ENCODE assay signal across 12 cellular contexts in the genomic region with DNA sequence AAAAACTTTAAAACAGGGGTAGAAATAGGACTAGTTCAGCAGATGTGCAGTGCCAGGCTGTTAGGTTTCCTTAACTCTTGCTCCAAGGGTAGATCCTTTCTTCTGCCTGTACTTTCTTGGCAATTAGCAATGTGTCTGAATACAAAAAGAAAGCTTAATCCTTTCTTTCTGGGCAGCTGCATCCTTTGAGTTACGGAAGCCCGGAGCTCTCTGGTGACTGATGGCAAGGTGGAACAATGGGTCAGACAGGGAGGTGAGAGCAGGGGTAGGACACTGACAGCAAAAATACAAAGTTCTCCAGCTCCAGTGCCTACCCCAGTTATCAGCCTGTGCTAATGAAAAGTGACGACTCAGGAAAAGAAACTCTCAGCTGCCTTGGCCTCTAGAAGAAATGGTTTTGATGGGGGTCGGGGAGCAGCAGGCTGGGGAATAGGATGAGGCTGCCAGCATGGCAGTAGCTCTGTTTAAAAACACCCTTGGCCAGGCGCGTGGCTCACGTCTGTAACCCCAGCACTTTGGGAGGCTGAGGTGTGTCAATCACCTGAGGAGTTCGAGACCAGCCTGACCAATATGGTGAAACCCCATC. TPM values are rescaled to one million over a fixed set of nuclear protein-coding genes. Genes with fewer than 3 reads are reported as not detected.
DNase-seq lines count a peak whose midpoint lies in the region; ATAC-seq and TF ChIP-seq lines count a peak whose summit lies in the region.
"Had no signal": no experiment of that assay in that cellular context is flagged by ENCODE, and none has a peak within 500 bp of the region (broad histone marks: within the 10 kb centered on the region; RNA-seq: fewer than 3 reads in every experiment).

No MANE protein-coding gene starts in this region.

- peaks cover 47% of the 10 kb centered on the region for H3K4me1 Mint-ChIP-seq in WTC11

- H3K36me3 ChIP-seq in HUES64 (ENCODE audit: insufficient read depth, low read length), result no peaks in the 10 kb centered on the region
- no peaks in the 10 kb centered on the region for H3K36me3 ChIP-seq in esophagus squamous epithelium

- no peak for TF ChIP-seq POLR2A in esophagus squamous epithelium (IDR thresholded peaks at IDR 0.05)

- H3K27ac Mint-ChIP-seq in WTC11, result peak overlapping the region; percentile 30

- no peaks in the 10 kb centered on the region for H3K9me3 Mint-ChIP-seq in WTC11

- no peak for ATAC-seq in WTC11
- no peak for ATAC-seq in HG03457 (IDR thresholded peaks at IDR 0.05; ENCODE audit: unreplicated experiment)
- ATAC-seq in HG03354 (IDR thresholded peaks at IDR 0.05; ENCODE audit: poor library complexity, severe bottlenecking, unreplicated experiment), result no peak

- POLR2A ChIA-PET in WTC11 (lab: Charles Lee), result interaction anchor here (1.2 to 2.0 kb wide), 2 partner anchors 9 to 36 kb away, joined by 3 to 6 read pairs; no protein-coding TSS in a partner anchor

- no peak overlapping the region for H3K4me3 Mint-ChIP-seq in WTC11

- no peaks in the 10 kb centered on the region for H3K27me3 Mint-ChIP-seq in WTC11 (ENCODE audit: low read depth)

- no peak overlapping the region for H3K4me3 ChIP-seq in HUES64 (ENCODE audit: low read length)
- H3K4me3 ChIP-seq in esophagus squamous epithelium, result no peak overlapping the region
- no peak overlapping the region for H3K4me3 ChIP-seq in skin epidermis
- H3K4me3 ChIP-seq: mucosa of descending colon had no signal

- intact Hi-C loops in esophagus squamous epithelium (cut with DNase I), result no loop called here

- peaks cover 43% of the 10 kb centered on the region for H3K4me1 ChIP-seq in HUES64 (ENCODE audit: insufficient read depth, low read length)
- H3K4me1 ChIP-seq in esophagus squamous epithelium, result peaks cover 32 to 64% (median 33%) of the 10 kb centered on the region in 3 donors

- H3K27ac ChIP-seq in HUES64 (ENCODE audit: low read depth, low read length) (peak overlapping the region; percentile 13; the same call in 1 of the 2 replicates), esophagus squamous epithelium (peak overlapping the region; percentile 88 to 97 (median 96)), skin epidermis (peak overlapping the region in 18 of 21 experiments; percentile 2 to 92 (median 82))

- DNase-seq in WTC11 (ENCODE audit: low spot score) (no peak), esophagus squamous epithelium (lab: John Stamatoyannopoulos, UW) (no peak), HPDE6-E6E7 (ENCODE audit: extremely low spot score) (no peak)
- DNase-seq: activated effector memory CD4-positive, alpha-beta T cell treated with anti-CD3 and anti-CD28 coated beads, Interleukin-2, amount 50 U/mL, for 16 hours; effector CD8-positive, alpha-beta T cell; hippocampal formation; NCI-H2081 had no signal

- CTCF ChIA-PET in WTC11 (lab: Charles Lee), result interaction anchor here (0.5 to 1.9 kb wide), 4 partner anchors 9 to 96 kb away, joined by 3 to 7 read pairs (median 4); a partner anchor contains a TSS

- 62% methylated on average over 8 of the region's 8 CpGs for WGBS in HUES64
- WGBS in esophagus squamous epithelium, 2 donors, result 43 to 51% methylated on average over 5 to 8 of the region's 8 CpGs

- TF ChIP-seq CTCF in WTC11 (IDR thresholded peaks at IDR 0.05) (no peak), esophagus squamous epithelium (IDR thresholded peaks at IDR 0.05) (no peak)

- H3K27me3 ChIP-seq in HUES64 (ENCODE audit: insufficient read depth, low read length), result no peaks in the 10 kb centered on the region
- no peaks in the 10 kb centered on the region for H3K27me3 ChIP-seq in esophagus squamous epithelium

- no peaks in the 10 kb centered on the region for H3K36me3 Mint-ChIP-seq in WTC11

- H3K9ac ChIP-seq in HUES64 (ENCODE audit: low read depth, low read length), result no peak overlapping the region

- no peaks in the 10 kb centered on the region for H3K9me3 ChIP-seq in HUES64 (ENCODE audit: insufficient read depth, low read depth, low read length)
- H3K9me3 ChIP-seq in esophagus squamous epithelium, result no peaks in the 10 kb centered on the region
- H3K9me3 ChIP-seq: mucosa of descending colon had no signal

TF ChIP-seq in WTC11, 78 proteins besides CTCF, POLR2A, EP300 and RAD21 (continues in another document):
- TF ChIP-seq ZNF671 (CRISPR knock-in tag; IDR thresholded peaks at IDR 0.05), result no peak
- TF ChIP-seq RELA (CRISPR knock-in tag; IDR thresholded peaks at IDR 0.05; ENCODE audit: borderline replicate concordance), result no peak
- no peak for TF ChIP-seq JUN (CRISPR knock-in tag; IDR thresholded peaks at IDR 0.05)
- TF ChIP-seq RORB (CRISPR knock-in tag; IDR thresholded peaks at IDR 0.05), result no peak
- TF ChIP-seq, protein P1, sequence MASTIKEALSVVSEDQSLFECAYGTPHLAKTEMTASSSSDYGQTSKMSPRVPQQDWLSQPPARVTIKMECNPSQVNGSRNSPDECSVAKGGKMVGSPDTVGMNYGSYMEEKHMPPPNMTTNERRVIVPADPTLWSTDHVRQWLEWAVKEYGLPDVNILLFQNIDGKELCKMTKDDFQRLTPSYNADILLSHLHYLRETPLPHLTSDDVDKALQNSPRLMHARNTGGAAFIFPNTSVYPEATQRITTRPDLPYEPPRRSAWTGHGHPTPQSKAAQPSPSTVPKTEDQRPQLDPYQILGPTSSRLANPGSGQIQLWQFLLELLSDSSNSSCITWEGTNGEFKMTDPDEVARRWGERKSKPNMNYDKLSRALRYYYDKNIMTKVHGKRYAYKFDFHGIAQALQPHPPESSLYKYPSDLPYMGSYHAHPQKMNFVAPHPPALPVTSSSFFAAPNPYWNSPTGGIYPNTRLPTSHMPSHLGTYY (CRISPR knock-in tag; IDR thresholded peaks at IDR 0.05), result no peak
- TF ChIP-seq PRRX2 (CRISPR knock-in tag; IDR thresholded peaks at IDR 0.05), result no peak
- TF ChIP-seq, protein P2, sequence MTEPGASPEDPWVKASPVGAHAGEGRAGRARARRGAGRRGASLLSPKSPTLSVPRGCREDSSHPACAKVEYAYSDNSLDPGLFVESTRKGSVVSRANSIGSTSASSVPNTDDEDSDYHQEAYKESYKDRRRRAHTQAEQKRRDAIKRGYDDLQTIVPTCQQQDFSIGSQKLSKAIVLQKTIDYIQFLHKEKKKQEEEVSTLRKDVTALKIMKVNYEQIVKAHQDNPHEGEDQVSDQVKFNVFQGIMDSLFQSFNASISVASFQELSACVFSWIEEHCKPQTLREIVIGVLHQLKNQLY (CRISPR knock-in tag; IDR thresholded peaks at IDR 0.05), result no peak
- TF ChIP-seq, protein P3, sequence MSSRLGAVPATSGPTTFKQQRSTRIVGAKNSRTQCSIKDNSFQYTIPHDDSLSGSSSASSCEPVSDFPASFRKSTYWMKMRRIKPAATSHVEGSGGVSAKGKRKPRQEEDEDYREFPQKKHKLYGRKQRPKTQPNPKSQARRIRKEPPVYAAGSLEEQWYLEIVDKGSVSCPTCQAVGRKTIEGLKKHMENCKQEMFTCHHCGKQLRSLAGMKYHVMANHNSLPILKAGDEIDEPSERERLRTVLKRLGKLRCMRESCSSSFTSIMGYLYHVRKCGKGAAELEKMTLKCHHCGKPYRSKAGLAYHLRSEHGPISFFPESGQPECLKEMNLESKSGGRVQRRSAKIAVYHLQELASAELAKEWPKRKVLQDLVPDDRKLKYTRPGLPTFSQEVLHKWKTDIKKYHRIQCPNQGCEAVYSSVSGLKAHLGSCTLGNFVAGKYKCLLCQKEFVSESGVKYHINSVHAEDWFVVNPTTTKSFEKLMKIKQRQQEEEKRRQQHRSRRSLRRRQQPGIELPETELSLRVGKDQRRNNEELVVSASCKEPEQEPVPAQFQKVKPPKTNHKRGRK (CRISPR knock-in tag; IDR thresholded peaks at IDR 0.05; ENCODE audit: borderline replicate concordance), result no peak
- TF ChIP-seq, protein P4, sequence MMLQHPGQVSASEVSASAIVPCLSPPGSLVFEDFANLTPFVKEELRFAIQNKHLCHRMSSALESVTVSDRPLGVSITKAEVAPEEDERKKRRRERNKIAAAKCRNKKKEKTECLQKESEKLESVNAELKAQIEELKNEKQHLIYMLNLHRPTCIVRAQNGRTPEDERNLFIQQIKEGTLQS (CRISPR knock-in tag; conservative IDR thresholded peaks at IDR 0.05), result no peak
- no peak for TF ChIP-seq OVOL2 (CRISPR knock-in tag; IDR thresholded peaks at IDR 0.05; ENCODE audit: borderline replicate concordance)
- TF ChIP-seq, protein P5, sequence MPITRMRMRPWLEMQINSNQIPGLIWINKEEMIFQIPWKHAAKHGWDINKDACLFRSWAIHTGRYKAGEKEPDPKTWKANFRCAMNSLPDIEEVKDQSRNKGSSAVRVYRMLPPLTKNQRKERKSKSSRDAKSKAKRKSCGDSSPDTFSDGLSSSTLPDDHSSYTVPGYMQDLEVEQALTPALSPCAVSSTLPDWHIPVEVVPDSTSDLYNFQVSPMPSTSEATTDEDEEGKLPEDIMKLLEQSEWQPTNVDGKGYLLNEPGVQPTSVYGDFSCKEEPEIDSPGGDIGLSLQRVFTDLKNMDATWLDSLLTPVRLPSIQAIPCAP (CRISPR knock-in tag; IDR thresholded peaks at IDR 0.05), result no peak

RNA-seq across cellular contexts. Expression of a gene that starts 36.7 kb away (rescaled TPM):
- 16.8 TPM for polyA plus RNA-seq in HUES64 (2013, experiment 1 of 2)
- 18.9 TPM for polyA plus RNA-seq in HUES64 (2013, experiment 2 of 2)
- total RNA-seq in WTC11 (2021) (33.5 to 37.9 TPM (median 36.0 TPM) in 3 replicates), esophagus squamous epithelium (10 to 100 TPM; 21.5 to 35.9 (median 31.1) TPM)

Comparison
In these comparisons a context has a peak if more than half of its experiments do, and no peak if none do; other contexts are left out.
1. H3K27ac ChIP-seq: peak in every context shown above with its lines; median percentile 96 in esophagus squamous epithelium; 82 in skin epidermis; 13 in HUES64.